22 cellular contexts compared by ENCODE assay signal in genomic region chr1:230243146-230243545, GRCh38.
"Had no signal": no experiment of that assay in that cellular context is flagged by ENCODE, and none has a peak within 500 bp of the region (broad histone marks: within the 10 kb centered on the region; RNA-seq: fewer than 3 reads in every experiment).

No MANE protein-coding gene starts in this region.

- H3K27me3 ChIP-seq: adrenal gland, ascending aorta, colonic mucosa, dorsolateral prefrontal cortex, esophagus squamous epithelium, gastrocnemius medialis, vagina had no signal

- ATAC-seq: effector memory CD8-positive, alpha-beta T cell; gastrocnemius medialis; left cardiac atrium; mucosa of descending colon; sciatic nerve; stimulated activated memory B cell treated with anti-CD40 and anti-IgM and Interleukin-4, amounts not matched to agents 10 μg/mL and 1 μg/mL and 100 μg/mL, for 72 hours had no signal

- H3K36me3 ChIP-seq: colonic mucosa had no signal

- H3K4me3 ChIP-seq: adrenal gland, ascending aorta, colonic mucosa, dorsolateral prefrontal cortex, esophagus squamous epithelium, gastrocnemius medialis, mucosa of descending colon, vagina had no signal

- H3K27ac Mint-ChIP-seq: activated T-helper 1 cell treated with anti-CD3 and anti-CD28 coated beads, Interleukin-12 subunit alpha, Interleukin-12 subunit beta, Interleukin-2, Interleukin-4 antibody, amounts not matched to agents 30 ng/mL and 10 ng/mL and 1 ng/mL, durations not matched to agents 14 hours and 24 hours and 36 hours; effector memory CD8-positive, alpha-beta T cell; memory B cell; nephron progenitor cell; stimulated activated memory B cell treated with anti-CD40 and anti-IgM and Interleukin-4, amounts not matched to agents 10 μg/mL and 1 μg/mL and 100 μg/mL, for 72 hours had no signal

- DNase-seq: activated CD4-positive, alpha-beta T cell treated with anti-CD3 and anti-CD28 coated beads, Interleukin-2, amount 50 U/mL, for 48 hours; activated gamma-delta T cell treated with Interleukin-2 at 50 U/mL for 16 hours; adrenal gland; colonic mucosa; effector memory CD8-positive, alpha-beta T cell; esophagus squamous epithelium; gastrocnemius medialis; left cardiac atrium; mucosa of descending colon; nephron progenitor cell; small intestine; T-helper 1 cell; T-helper 9 cell had no signal

- H3K27me3 Mint-ChIP-seq: activated naive CD4-positive, alpha-beta T cell treated with anti-CD3 and anti-CD28 coated beads, Interleukin-2, amount 50 U/mL, for 24 hours; central memory CD8-positive, alpha-beta T cell; effector memory CD8-positive, alpha-beta T cell; memory B cell; stimulated activated memory B cell treated with anti-CD40 and anti-IgM and Interleukin-4, amounts not matched to agents 10 μg/mL and 1 μg/mL and 100 μg/mL, for 72 hours had no signal

- H3K9me3 Mint-ChIP-seq: central memory CD8-positive, alpha-beta T cell; effector memory CD8-positive, alpha-beta T cell had no signal

- H3K4me3 Mint-ChIP-seq: activated naive CD4-positive, alpha-beta T cell treated with anti-CD3 and anti-CD28 coated beads, Interleukin-2, amount 50 U/mL, for 24 hours; activated T-helper 1 cell treated with anti-CD3 and anti-CD28 coated beads, Interleukin-12 subunit alpha, Interleukin-12 subunit beta, Interleukin-2, Interleukin-4 antibody, amounts not matched to agents 30 ng/mL and 10 ng/mL and 1 ng/mL, durations not matched to agents 14 hours and 24 hours and 36 hours; central memory CD8-positive, alpha-beta T cell; effector memory CD8-positive, alpha-beta T cell; memory B cell; nephron progenitor cell; stimulated activated memory B cell treated with anti-CD40 and anti-IgM and Interleukin-4, amounts not matched to agents 10 μg/mL and 1 μg/mL and 100 μg/mL, for 72 hours had no signal

- H3K4me1 ChIP-seq: adrenal gland, colonic mucosa, esophagus squamous epithelium, gastrocnemius medialis, vagina had no signal

- H3K9me3 ChIP-seq: ascending aorta, colonic mucosa, esophagus squamous epithelium, gastrocnemius medialis, mucosa of descending colon, vagina had no signal

- H3K27ac ChIP-seq: adrenal gland, ascending aorta, colonic mucosa, esophagus squamous epithelium, gastrocnemius medialis, vagina had no signal

- H3K4me1 Mint-ChIP-seq: memory B cell had no signal
